19 cellular contexts compared by ENCODE assay signal in genomic region chr3:102230057-102230456, GRCh38.
DNase-seq lines count a peak whose midpoint lies in the region; ATAC-seq and TF ChIP-seq lines count a peak whose summit lies in the region.
"Had no signal": no experiment of that assay in that cellular context is flagged by ENCODE, and none has a peak within 500 bp of the region (broad histone marks: within the 10 kb centered on the region; RNA-seq: fewer than 3 reads in every experiment).

No MANE protein-coding gene starts in this region.

- no peak overlapping the region for H3K27ac ChIP-seq in uterus
- H3K27ac ChIP-seq: left ventricle myocardium inferior, neutrophil had no signal

- peak; percentile 42 to 58 for ATAC-seq in activated T-cell treated with anti-CD3 and anti-CD28 coated beads, Interleukin-2, amount 50 U/mL, for 72 hours (replicated peaks in 1 of 2)
- no peak for ATAC-seq in activated T-cell treated with anti-CD3 and anti-CD28 coated beads, Interleukin-2, amount 50 U/mL, for 4 hours
- ATAC-seq in T-helper 17 cell (no peak), GM21737 (IDR thresholded peaks at IDR 0.05; ENCODE audit: unreplicated experiment) (no peak)
- ATAC-seq in stimulated activated effector memory CD8-positive, alpha-beta T cell treated with anti-CD3 and anti-CD28 coated beads, Interleukin-12 subunit alpha, Interleukin-12 subunit beta, amount 100 ng/mL, for 72 hours, result no peak

- TF ChIP-seq POLR2A in uterus (IDR thresholded peaks at IDR 0.05), result no peak

- peaks cover 28% of the 10 kb centered on the region for H3K27me3 Mint-ChIP-seq in activated T-cell treated with anti-CD3 and anti-CD28 coated beads, Interleukin-2, amount 50 U/mL, for 72 hours (ENCODE audit: low read depth)
- H3K27me3 Mint-ChIP-seq in activated T-cell treated with anti-CD3 and anti-CD28 coated beads, Interleukin-2, amount 50 U/mL, for 4 hours (ENCODE audit: low read depth), result peaks cover 7% of the 10 kb centered on the region
- H3K27me3 Mint-ChIP-seq in T-helper 17 cell, result peaks cover 22% of the 10 kb centered on the region
- H3K27me3 Mint-ChIP-seq: activated naive CD4-positive, alpha-beta T cell treated with anti-CD3 and anti-CD28 coated beads, Interleukin-2, amount 10 ng/mL, durations not matched to agents 7 days and 5 days had no signal

- intact Hi-C loops in uterus (cut with DNase I; ENCODE audit: low total_unique reads), result loop anchor here (10.0 kb wide), 1 partner anchor 305 kb away; no protein-coding TSS in a partner anchor

- H3K36me3 ChIP-seq in uterus, result no peaks in the 10 kb centered on the region
- H3K36me3 ChIP-seq: left ventricle myocardium inferior, neutrophil had no signal

- DNase-seq in activated T-cell treated with anti-CD3 and anti-CD28 coated beads, Interleukin-2, amount 50 U/mL, for 72 hours, result no peak
- no peak for DNase-seq in activated T-cell treated with anti-CD3 and anti-CD28 coated beads, Interleukin-2, amount 50 U/mL, for 4 hours
- peak; percentile 66 for DNase-seq in NAMALWA (ENCODE audit: low spot score)
- no peak for DNase-seq in T-helper 17 cell
- no peak for DNase-seq in stimulated activated effector memory CD8-positive, alpha-beta T cell treated with anti-CD3 and anti-CD28 coated beads, Interleukin-12 subunit alpha, Interleukin-12 subunit beta, amount 100 ng/mL, for 72 hours (ENCODE audit: low spot score in 2 of 2)
- DNase-seq in activated effector memory CD4-positive, alpha-beta T cell treated with Interleukin-2 at 50 U/mL for 16 hours, result no peak
- DNase-seq in uterus, result no peak
- DNase-seq: ACHN; activated CD4-positive, alpha-beta T cell treated with anti-CD3 and anti-CD28 coated beads for 1 hour; activated naive CD4-positive, alpha-beta T cell treated with anti-CD3 and anti-CD28 coated beads, Interleukin-2, amount 10 ng/mL, durations not matched to agents 7 days and 5 days; cortex of kidney; left ventricle myocardium inferior; NCI-H1092 treated with DMSO at 0.1 percent for 48 hours; NCI-H2107; NCI-H526 treated with DMSO at 0.1 percent for 48 hours; right cardiac atrium had no signal

- H3K4me1 ChIP-seq in uterus, result peaks cover 0 to 3% of the 10 kb centered on the region in 2 donors

- TF ChIP-seq CTCF in uterus (IDR thresholded peaks at IDR 0.05), result no peak

- no peak overlapping the region for H3K4me3 ChIP-seq in uterus
- H3K4me3 ChIP-seq: left ventricle myocardium inferior had no signal

- peaks cover 22% of the 10 kb centered on the region for H3K4me1 Mint-ChIP-seq in activated T-cell treated with anti-CD3 and anti-CD28 coated beads, Interleukin-2, amount 50 U/mL, for 72 hours (ENCODE audit: low read depth)
- peaks cover 15% of the 10 kb centered on the region for H3K4me1 Mint-ChIP-seq in activated T-cell treated with anti-CD3 and anti-CD28 coated beads, Interleukin-2, amount 50 U/mL, for 4 hours (ENCODE audit: low read depth)
- peaks cover 11% of the 10 kb centered on the region for H3K4me1 Mint-ChIP-seq in T-helper 17 cell
- peaks cover 8% of the 10 kb centered on the region for H3K4me1 Mint-ChIP-seq in stimulated activated effector memory CD8-positive, alpha-beta T cell treated with anti-CD3 and anti-CD28 coated beads, Interleukin-12 subunit alpha, Interleukin-12 subunit beta, amount 100 ng/mL, for 72 hours

- H3K9me3 ChIP-seq in T-helper 17 cell (ENCODE audit: control insufficient read depth, low read length, poor library complexity, severe bottlenecking), result no peaks in the 10 kb centered on the region
- no peaks in the 10 kb centered on the region for H3K9me3 ChIP-seq in uterus
- H3K9me3 ChIP-seq: left ventricle myocardium inferior, neutrophil had no signal

- H3K27ac Mint-ChIP-seq in activated T-cell treated with anti-CD3 and anti-CD28 coated beads, Interleukin-2, amount 50 U/mL, for 72 hours, result peak overlapping the region; percentile 85
- peak overlapping the region; percentile 27 for H3K27ac Mint-ChIP-seq in T-helper 17 cell
- peak overlapping the region; percentile 67 for H3K27ac Mint-ChIP-seq in stimulated activated effector memory CD8-positive, alpha-beta T cell treated with anti-CD3 and anti-CD28 coated beads, Interleukin-12 subunit alpha, Interleukin-12 subunit beta, amount 100 ng/mL, for 72 hours
- H3K27ac Mint-ChIP-seq: activated naive CD4-positive, alpha-beta T cell treated with anti-CD3 and anti-CD28 coated beads, Interleukin-2, amount 10 ng/mL, durations not matched to agents 7 days and 5 days; brain had no signal

- H3K36me3 Mint-ChIP-seq in activated T-cell treated with anti-CD3 and anti-CD28 coated beads, Interleukin-2, amount 50 U/mL, for 72 hours (ENCODE audit: insufficient read depth in 2 of 2), result no peaks in the 10 kb centered on the region
- H3K36me3 Mint-ChIP-seq in activated T-cell treated with anti-CD3 and anti-CD28 coated beads, Interleukin-2, amount 50 U/mL, for 4 hours (ENCODE audit: insufficient read depth), result no peaks in the 10 kb centered on the region
- H3K36me3 Mint-ChIP-seq in T-helper 17 cell (ENCODE audit: low read depth), result no peaks in the 10 kb centered on the region
- H3K36me3 Mint-ChIP-seq in stimulated activated effector memory CD8-positive, alpha-beta T cell treated with anti-CD3 and anti-CD28 coated beads, Interleukin-12 subunit alpha, Interleukin-12 subunit beta, amount 100 ng/mL, for 72 hours, result no peaks in the 10 kb centered on the region
- H3K36me3 Mint-ChIP-seq: activated naive CD4-positive, alpha-beta T cell treated with anti-CD3 and anti-CD28 coated beads, Interleukin-2, amount 10 ng/mL, durations not matched to agents 7 days and 5 days; brain had no signal

- peak overlapping the region in 1 of 2 donors; percentile 19 for H3K4me3 Mint-ChIP-seq in activated T-cell treated with anti-CD3 and anti-CD28 coated beads, Interleukin-2, amount 50 U/mL, for 72 hours
- H3K4me3 Mint-ChIP-seq in activated T-cell treated with anti-CD3 and anti-CD28 coated beads, Interleukin-2, amount 50 U/mL, for 4 hours, result no peak overlapping the region
- H3K4me3 Mint-ChIP-seq in T-helper 17 cell, result no peak overlapping the region
- H3K4me3 Mint-ChIP-seq in stimulated activated effector memory CD8-positive, alpha-beta T cell treated with anti-CD3 and anti-CD28 coated beads, Interleukin-12 subunit alpha, Interleukin-12 subunit beta, amount 100 ng/mL, for 72 hours, result no peak overlapping the region
- H3K4me3 Mint-ChIP-seq: activated naive CD4-positive, alpha-beta T cell treated with anti-CD3 and anti-CD28 coated beads, Interleukin-2, amount 10 ng/mL, durations not matched to agents 7 days and 5 days; brain had no signal

- no peaks in the 10 kb centered on the region for H3K9me3 Mint-ChIP-seq in activated T-cell treated with anti-CD3 and anti-CD28 coated beads, Interleukin-2, amount 50 U/mL, for 72 hours
- no peaks in the 10 kb centered on the region for H3K9me3 Mint-ChIP-seq in activated T-cell treated with anti-CD3 and anti-CD28 coated beads, Interleukin-2, amount 50 U/mL, for 4 hours
- H3K9me3 Mint-ChIP-seq in stimulated activated effector memory CD8-positive, alpha-beta T cell treated with anti-CD3 and anti-CD28 coated beads, Interleukin-12 subunit alpha, Interleukin-12 subunit beta, amount 100 ng/mL, for 72 hours, result no peaks in the 10 kb centered on the region
- H3K9me3 Mint-ChIP-seq: activated naive CD4-positive, alpha-beta T cell treated with anti-CD3 and anti-CD28 coated beads, Interleukin-2, amount 10 ng/mL, durations not matched to agents 7 days and 5 days; brain had no signal

- no peaks in the 10 kb centered on the region for H3K27me3 ChIP-seq in uterus

Comparison
In these comparisons a context has a peak if more than half of its experiments do, and no peak if none do; other contexts are left out.
1. ATAC-seq: peak in activated T-cell treated with anti-CD3 and anti-CD28 coated beads, Interleukin-2, amount 50 U/mL, for 72 hours (2 of 2); none in activated T-cell treated with anti-CD3 and anti-CD28 coated beads, Interleukin-2, amount 50 U/mL, for 4 hours (0 of 2), T-helper 17 cell (single experiment), stimulated activated effector memory CD8-positive, alpha-beta T cell treated with anti-CD3 and anti-CD28 coated beads, Interleukin-12 subunit alpha, Interleukin-12 subunit beta, amount 100 ng/mL, for 72 hours (single experiment) and GM21737 (single experiment).
2. H3K27ac Mint-ChIP-seq: peak in every context shown above with its lines; median percentile 85 in activated T-cell treated with anti-CD3 and anti-CD28 coated beads, Interleukin-2, amount 50 U/mL, for 72 hours; 67 in stimulated activated effector memory CD8-positive, alpha-beta T cell treated with anti-CD3 and anti-CD28 coated beads, Interleukin-12 subunit alpha, Interleukin-12 subunit beta, amount 100 ng/mL, for 72 hours; 27 in T-helper 17 cell.